8 cellular contexts compared by ENCODE assay signal in genomic region chr4:141637565-141637964, GRCh38. TPM values are rescaled to one million over a fixed set of nuclear protein-coding genes. Genes with fewer than 3 reads are reported as not detected.
A peak's percentile ranks its signal among the peaks of the same experiment; 100 is the strongest.
DNase-seq lines count a peak whose midpoint lies in the region; ATAC-seq and TF ChIP-seq lines count a peak whose summit lies in the region.

No MANE protein-coding gene starts in this region.

- H3K27me3 Mint-ChIP-seq in CD4-positive, alpha-beta memory T cell: no peaks in the 10 kb centered on the region
- H3K27me3 Mint-ChIP-seq in HFFc6 (ENCODE audit: insufficient read depth): no peaks in the 10 kb centered on the region; the same call in 1 of the 2 replicates
- peaks cover 5 to 51% (median 14%) of the 10 kb centered on the region in 5 donors for H3K27me3 Mint-ChIP-seq in naive thymus-derived CD4-positive, alpha-beta T cell

- no peak for DNase-seq in CD4-positive, alpha-beta memory T cell
- DNase-seq in HFFc6 (no peak), ascending aorta (ENCODE audit: low spot score in 2 of 2) (no peak), medulla oblongata (ENCODE audit: extremely low spot score) (no peak), HuH-7.5 (ENCODE audit: low spot score) (no peak), amniotic stem cell (lab: John Stamatoyannopoulos, UW) (no peak), occipital lobe (lab: John Stamatoyannopoulos, UW) (no peak)
- no peak for DNase-seq in naive thymus-derived CD4-positive, alpha-beta T cell

- H3K27ac Mint-ChIP-seq in CD4-positive, alpha-beta memory T cell: peak overlapping the region in 2 of 7 donors; percentile 78 to 95
- H3K27ac Mint-ChIP-seq in HFFc6: no peak overlapping the region; the same call in none of the 2 replicates
- peak overlapping the region in 2 of 9 donors; percentile 74 to 76 for H3K27ac Mint-ChIP-seq in naive thymus-derived CD4-positive, alpha-beta T cell

- intact Hi-C loops in CD4-positive, alpha-beta memory T cell (cut with micrococcal nuclease): loop anchor here (2.0 to 10.0 kb wide), 2 partner anchors 1209 to 1547 kb away; partner anchors contain the start of genes INPP4B and USP38
- intact Hi-C loops in ascending aorta (cut with DNase I): loop anchor here (2.0 to 10.0 kb wide), 5 partner anchors 15 to 1545 kb away; partner anchors contain the start of gene USP38
- intact Hi-C loops in naive thymus-derived CD4-positive, alpha-beta T cell (cut with micrococcal nuclease): loop anchor here (5.0 kb wide), 2 partner anchors 1210 to 1545 kb away; partner anchors contain the start of genes INPP4B (in 2 of the 2) and USP38 (in 1 of the 2)

- H3K36me3 Mint-ChIP-seq in CD4-positive, alpha-beta memory T cell: peaks cover 0 to 7% of the 10 kb centered on the region in 2 donors
- H3K36me3 Mint-ChIP-seq in HFFc6 (ENCODE audit: low read depth): no peaks in the 10 kb centered on the region
- peaks cover 0 to 3% (median 0%) of the 10 kb centered on the region in 5 donors for H3K36me3 Mint-ChIP-seq in naive thymus-derived CD4-positive, alpha-beta T cell

- peaks cover 18% of the 10 kb centered on the region for H3K4me1 ChIP-seq in CD4-positive, alpha-beta memory T cell (ENCODE audit: insufficient read depth, low read length)
- H3K4me1 ChIP-seq in ascending aorta: peaks cover 0 to 9% of the 10 kb centered on the region in 2 donors
- H3K4me1 ChIP-seq in naive thymus-derived CD4-positive, alpha-beta T cell (ENCODE audit: control insufficient read depth in 2 of 2, insufficient read depth in 2 of 2, low read length in 2 of 2): peaks cover 2 to 10% of the 10 kb centered on the region in 2 donors

- no peak overlapping the region for H3K27ac ChIP-seq in CD4-positive, alpha-beta memory T cell (ENCODE audit: low read depth, low read length)
- H3K27ac ChIP-seq in ascending aorta: peak overlapping the region; percentile 89 to 92
- H3K27ac ChIP-seq in naive thymus-derived CD4-positive, alpha-beta T cell (ENCODE audit: low read depth, low read length): no peak overlapping the region

- no peak for ATAC-seq in naive thymus-derived CD4-positive, alpha-beta T cell

- H3K9me3 ChIP-seq in CD4-positive, alpha-beta memory T cell (ENCODE audit: control insufficient read depth in 1 of 2, low read length in 2 of 2): no peaks in the 10 kb centered on the region
- no peaks in the 10 kb centered on the region for H3K9me3 ChIP-seq in ascending aorta
- H3K9me3 ChIP-seq in naive thymus-derived CD4-positive, alpha-beta T cell (ENCODE audit: control insufficient read depth in 2 of 3, low read length in 3 of 3): no peaks in the 10 kb centered on the region

- no peaks in the 10 kb centered on the region for H3K36me3 ChIP-seq in CD4-positive, alpha-beta memory T cell (ENCODE audit: insufficient read depth, low read length)
- H3K36me3 ChIP-seq in ascending aorta: no peaks in the 10 kb centered on the region
- H3K36me3 ChIP-seq in naive thymus-derived CD4-positive, alpha-beta T cell (ENCODE audit: control insufficient read depth in 2 of 3, insufficient read depth in 3 of 3, low read length in 3 of 3): peaks cover 0 to 7% (median 0%) of the 10 kb centered on the region in 3 experiments

- peak overlapping the region; percentile 94 to 98 (median 97) for H3K4me3 Mint-ChIP-seq in CD4-positive, alpha-beta memory T cell
- H3K4me3 Mint-ChIP-seq in HFFc6: peak overlapping the region; percentile 95
- H3K4me3 Mint-ChIP-seq in naive thymus-derived CD4-positive, alpha-beta T cell: peak overlapping the region; percentile 80 to 98 (median 95)

- peak overlapping the region in 1 of 2 donors; percentile 84 for H3K4me3 ChIP-seq in CD4-positive, alpha-beta memory T cell (ENCODE audit: low read length in 2 of 2)
- peak overlapping the region; percentile 88 to 94 for H3K4me3 ChIP-seq in ascending aorta
- H3K4me3 ChIP-seq in naive thymus-derived CD4-positive, alpha-beta T cell (ENCODE audit: low read length): peak overlapping the region; percentile 80

- H3K27me3 ChIP-seq in CD4-positive, alpha-beta memory T cell (ENCODE audit: insufficient read depth, low read length): no peaks in the 10 kb centered on the region
- no peaks in the 10 kb centered on the region for H3K27me3 ChIP-seq in ascending aorta
- H3K27me3 ChIP-seq in naive thymus-derived CD4-positive, alpha-beta T cell (ENCODE audit: control insufficient read depth in 2 of 2, insufficient read depth in 2 of 2, low read length in 2 of 2): no peaks in the 10 kb centered on the region

- TF ChIP-seq CTCF in HFFc6 (IDR thresholded peaks at IDR 0.05) (no peak), ascending aorta (IDR thresholded peaks at IDR 0.05) (no peak)

- H3K9me3 Mint-ChIP-seq in CD4-positive, alpha-beta memory T cell: no peaks in the 10 kb centered on the region
- H3K9me3 Mint-ChIP-seq in HFFc6: no peaks in the 10 kb centered on the region
- H3K9me3 Mint-ChIP-seq in naive thymus-derived CD4-positive, alpha-beta T cell: no peaks in the 10 kb centered on the region

- H3K4me1 Mint-ChIP-seq in CD4-positive, alpha-beta memory T cell: peaks cover 19 to 30% (median 26%) of the 10 kb centered on the region in 4 donors
- peaks cover 49% of the 10 kb centered on the region for H3K4me1 Mint-ChIP-seq in HFFc6 (ENCODE audit: low read depth)
- H3K4me1 Mint-ChIP-seq in naive thymus-derived CD4-positive, alpha-beta T cell: peaks cover 8 to 25% (median 16%) of the 10 kb centered on the region in 7 donors

- CTCF ChIA-PET in CD4-positive, alpha-beta memory T cell (lab: Charles Lee; ENCODE audit: partially characterized antibody): interaction anchor here (1.0 to 1.3 kb wide), 3 partner anchors 8 to 17 kb away, joined by 3 to 6 read pairs (median 3); no protein-coding TSS in a partner anchor
- CTCF ChIA-PET in naive thymus-derived CD4-positive, alpha-beta T cell (lab: Charles Lee): no interaction called here

- POLR2A ChIA-PET in CD4-positive, alpha-beta memory T cell (lab: Charles Lee; ENCODE audit: partially characterized antibody): interaction anchor here (1.4 kb wide), 1 partner anchor 11 kb away, joined by 4 read pairs; no protein-coding TSS in a partner anchor
- POLR2A ChIA-PET in naive thymus-derived CD4-positive, alpha-beta T cell (lab: Charles Lee): no interaction called here

RNA-seq across cellular contexts. Expression of gene IL15, which starts 1.2 kb away (rescaled TPM):
- total RNA-seq in CD4-positive, alpha-beta memory T cell: 1 to 10 TPM; 4.7 to 6.1 TPM
- 1 to 10 TPM; 2.6 to 4.4 TPM for polyA plus RNA-seq in CD4-positive, alpha-beta memory T cell
- 1 to 10 TPM; 1.9 to 3.9 (median 3.4) TPM for total RNA-seq in HFFc6 (2021; fragmentation: NEBNext Ultra II Directional; extraction: Animal tissue kit (Norgen Biotek cat#: 25700))
- total RNA-seq in ascending aorta: 11.5 TPM
- total RNA-seq in naive thymus-derived CD4-positive, alpha-beta T cell: 1 to 10 TPM in 3 of 5 experiments, under 1 TPM in 2; 0.54 to 8.7 (median 2.7) TPM
- under 1 TPM; 0.47 to 0.64 TPM for polyA plus RNA-seq in naive thymus-derived CD4-positive, alpha-beta T cell
- 0.31 TPM for total RNA-seq in occipital lobe

Comparison
In these comparisons a context has a peak if more than half of its experiments do, and no peak if none do; other contexts are left out.
1. H3K27ac ChIP-seq: peak in ascending aorta (2 of 2); none in CD4-positive, alpha-beta memory T cell (single experiment) and naive thymus-derived CD4-positive, alpha-beta T cell (single experiment).
2. Peak in every context shown above with its lines, with median percentiles within 50 percentile points of each other: H3K4me3 Mint-ChIP-seq.